ENCODE assay signal across 9 cellular contexts in genomic region chr16:86874141-86874540, GRCh38.
A peak's percentile ranks its signal among the peaks of the same experiment; 100 is the strongest.
DNase-seq lines count a peak whose midpoint lies in the region; ATAC-seq and TF ChIP-seq lines count a peak whose summit lies in the region.
"Had no signal": no experiment of that assay in that cellular context is flagged by ENCODE, and none has a peak within 500 bp of the region (broad histone marks: within the 10 kb centered on the region; RNA-seq: fewer than 3 reads in every experiment).

No MANE protein-coding gene starts in this region.

- H3K36me3 ChIP-seq in body of pancreas (replicated peaks in 1 of 2; ENCODE audit: insufficient read depth in 1 of 2, low read depth in 2 of 2) = no peaks in the 10 kb centered on the region

- no peaks in the 10 kb centered on the region for H3K4me1 ChIP-seq in body of pancreas

- DNase-seq in Daoy (ENCODE audit: low read depth) (peak; percentile 25), HuH-7.5 (ENCODE audit: low spot score) (peak; percentile 59), mesothelial cell of epicardium (ENCODE audit: low spot score in 2 of 2, unreplicated experiment in 2 of 2) (no peak), body of pancreas (no peak), GF-D8 (lab: John Stamatoyannopoulos, UW) (no peak), NCI-H2227 treated with DMSO at 0.1 percent for 48 hours (lab: John Stamatoyannopoulos, UW) (no peak)

- no peak overlapping the region for H3K4me3 Mint-ChIP-seq in activated T-helper 17 cell treated with anti-CD3 and anti-CD28 coated beads, Interleukin-2, amount 50 U/mL, for 72 hours
- H3K4me3 Mint-ChIP-seq in mesothelial cell of epicardium = no peak overlapping the region
- H3K4me3 Mint-ChIP-seq: stimulated activated naive CD8-positive, alpha-beta T cell treated with anti-CD3 and anti-CD28 coated beads, Interleukin-15, Interleukin-2, amounts not matched to agents 100 ng/mL and 50 ng/mL, for 24 hours had no signal

- ATAC-seq in activated T-helper 17 cell treated with anti-CD3 and anti-CD28 coated beads, Interleukin-2, amount 50 U/mL, for 72 hours (replicated peaks) = peak; percentile 35
- ATAC-seq in body of pancreas = no peak
- no peak for ATAC-seq in HG03045 (IDR thresholded peaks at IDR 0.05; ENCODE audit: unreplicated experiment)

- H3K9me3 ChIP-seq in body of pancreas = peaks cover 0 to 11% (median 0%) of the 10 kb centered on the region in 3 donors

- no peaks in the 10 kb centered on the region for H3K27me3 ChIP-seq in body of pancreas

- TF ChIP-seq POLR2A in body of pancreas (IDR thresholded peaks at IDR 0.05) = no peak

- WGBS in body of pancreas, 2 donors = 29 to 41% methylated on average over 2 of the region's 2 CpGs

- peaks cover 43% of the 10 kb centered on the region for H3K27me3 Mint-ChIP-seq in activated T-helper 17 cell treated with anti-CD3 and anti-CD28 coated beads, Interleukin-2, amount 50 U/mL, for 72 hours
- peaks cover 22% of the 10 kb centered on the region for H3K27me3 Mint-ChIP-seq in mesothelial cell of epicardium (ENCODE audit: low read depth)

- no peak overlapping the region for H3K27ac Mint-ChIP-seq in activated T-helper 17 cell treated with anti-CD3 and anti-CD28 coated beads, Interleukin-2, amount 50 U/mL, for 72 hours
- H3K27ac Mint-ChIP-seq in mesothelial cell of epicardium = no peak overlapping the region
- H3K27ac Mint-ChIP-seq: stimulated activated naive CD8-positive, alpha-beta T cell treated with anti-CD3 and anti-CD28 coated beads, Interleukin-15, Interleukin-2, amounts not matched to agents 100 ng/mL and 50 ng/mL, for 24 hours had no signal

- H3K9me3 Mint-ChIP-seq in activated T-helper 17 cell treated with anti-CD3 and anti-CD28 coated beads, Interleukin-2, amount 50 U/mL, for 72 hours = peaks cover 3% of the 10 kb centered on the region
- H3K9me3 Mint-ChIP-seq in mesothelial cell of epicardium = peaks cover 22% of the 10 kb centered on the region
- H3K9me3 Mint-ChIP-seq: stimulated activated naive CD8-positive, alpha-beta T cell treated with anti-CD3 and anti-CD28 coated beads, Interleukin-15, Interleukin-2, amounts not matched to agents 100 ng/mL and 50 ng/mL, for 24 hours had no signal

- intact Hi-C loops in body of pancreas (cut with DNase I) = no loop called here

- no peaks in the 10 kb centered on the region for H3K4me1 Mint-ChIP-seq in activated T-helper 17 cell treated with anti-CD3 and anti-CD28 coated beads, Interleukin-2, amount 50 U/mL, for 72 hours
- peaks cover 18% of the 10 kb centered on the region for H3K4me1 Mint-ChIP-seq in mesothelial cell of epicardium

- no peaks in the 10 kb centered on the region for H3K36me3 Mint-ChIP-seq in activated T-helper 17 cell treated with anti-CD3 and anti-CD28 coated beads, Interleukin-2, amount 50 U/mL, for 72 hours (ENCODE audit: low read depth)
- peaks cover 3% of the 10 kb centered on the region for H3K36me3 Mint-ChIP-seq in mesothelial cell of epicardium

- no peak overlapping the region for H3K27ac ChIP-seq in body of pancreas

- TF ChIP-seq CTCF in mesothelial cell of epicardium (IDR thresholded peaks at IDR 0.05; ENCODE audit: unreplicated experiment) (peak; percentile 48), body of pancreas (IDR thresholded peaks at IDR 0.05) (no peak)

- no peak overlapping the region for H3K4me3 ChIP-seq in body of pancreas

Comparison
In these comparisons a context has a peak if more than half of its experiments do, and no peak if none do; other contexts are left out.
1. DNase-seq: peak in Daoy (single experiment) and HuH-7.5 (single experiment); none in mesothelial cell of epicardium (0 of 2), body of pancreas (0 of 4), GF-D8 (single experiment) and NCI-H2227 treated with DMSO at 0.1 percent for 48 hours (single experiment).